13 cellular contexts compared by ENCODE assay signal in the genomic region with DNA sequence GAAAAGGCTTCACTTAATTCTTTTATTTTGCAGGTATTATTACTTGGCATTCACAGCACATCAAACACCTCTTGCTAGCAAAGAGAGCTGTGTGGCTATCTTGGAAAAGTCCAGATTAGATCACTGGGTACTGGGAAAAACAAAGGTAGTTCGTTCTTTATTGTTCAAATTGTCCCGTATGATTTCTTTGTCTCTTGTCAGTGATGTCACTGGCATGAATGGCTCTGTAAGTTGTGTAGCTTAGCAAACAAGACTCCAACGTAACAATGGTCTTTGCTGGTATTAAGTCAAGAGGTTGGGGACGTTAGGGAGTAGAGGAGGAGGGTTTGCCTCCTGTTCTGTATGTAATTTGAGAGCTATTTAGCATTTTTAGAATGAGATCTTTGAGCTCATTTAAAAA.
"Had no signal": no experiment of that assay in that cellular context is flagged by ENCODE, and none has a peak within 500 bp of the region (broad histone marks: within the 10 kb centered on the region; RNA-seq: fewer than 3 reads in every experiment).

No MANE protein-coding gene starts in this region.

- H3K4me3 ChIP-seq: cardiac muscle cell, esophagus squamous epithelium, mucosa of descending colon had no signal

- DNase-seq: activated CD4-positive, alpha-beta T cell treated with anti-CD3 and anti-CD28 coated beads for 36 hours; activated naive CD4-positive, alpha-beta T cell treated with Interleukin-2 at 50 U/mL for 16 hours; esophagus squamous epithelium; foreskin fibroblast; left colon; mucosa of descending colon; naive thymus-derived CD8-positive, alpha-beta T cell; nucleus accumbens; right cardiac atrium; small intestine had no signal

- H3K27ac Mint-ChIP-seq: activated CD4-positive, alpha-beta T cell treated with anti-CD3 and anti-CD28 coated beads for 36 hours; activated T-helper 1 cell treated with anti-CD3 and anti-CD28 coated beads, Interleukin-12 subunit alpha, Interleukin-12 subunit beta, Interleukin-2, Interleukin-4 antibody, amounts not matched to agents 30 ng/mL and 10 ng/mL and 1 ng/mL, durations not matched to agents 14 hours and 24 hours and 36 hours; naive thymus-derived CD8-positive, alpha-beta T cell had no signal

- H3K9me3 ChIP-seq: esophagus squamous epithelium, mucosa of descending colon had no signal

- H3K27ac ChIP-seq: cardiac muscle cell, esophagus squamous epithelium, VCaP had no signal

- H3K4me3 Mint-ChIP-seq: activated CD4-positive, alpha-beta T cell treated with anti-CD3 and anti-CD28 coated beads for 36 hours; activated T-helper 1 cell treated with anti-CD3 and anti-CD28 coated beads, Interleukin-12 subunit alpha, Interleukin-12 subunit beta, Interleukin-2, Interleukin-4 antibody, amounts not matched to agents 30 ng/mL and 10 ng/mL and 1 ng/mL, durations not matched to agents 14 hours and 24 hours and 36 hours; naive thymus-derived CD8-positive, alpha-beta T cell had no signal

- H3K36me3 Mint-ChIP-seq: naive thymus-derived CD8-positive, alpha-beta T cell had no signal

- H3K9me3 Mint-ChIP-seq: activated T-helper 1 cell treated with anti-CD3 and anti-CD28 coated beads, Interleukin-12 subunit alpha, Interleukin-12 subunit beta, Interleukin-2, Interleukin-4 antibody, amounts not matched to agents 30 ng/mL and 10 ng/mL and 1 ng/mL, durations not matched to agents 14 hours and 24 hours and 36 hours; naive thymus-derived CD8-positive, alpha-beta T cell had no signal

- H3K4me1 Mint-ChIP-seq: activated CD4-positive, alpha-beta T cell treated with anti-CD3 and anti-CD28 coated beads for 36 hours had no signal

- H3K36me3 ChIP-seq: cardiac muscle cell, esophagus squamous epithelium had no signal

- H3K27me3 ChIP-seq: cardiac muscle cell had no signal
